ENCODE assay signal across 16 cellular contexts in genomic region chr7:47568056-47568455, GRCh38. TPM values are rescaled to one million over a fixed set of nuclear protein-coding genes. Genes with fewer than 3 reads are reported as not detected.
"Had no signal": no experiment of that assay in that cellular context is flagged by ENCODE, and none has a peak within 500 bp of the region (broad histone marks: within the 10 kb centered on the region; RNA-seq: fewer than 3 reads in every experiment).

No MANE protein-coding gene starts in this region.

- H3K4me3 ChIP-seq: gastroesophageal sphincter, smooth muscle cell, thoracic aorta had no signal

- H3K27ac Mint-ChIP-seq: activated naive CD4-positive, alpha-beta T cell treated with anti-CD3 and anti-CD28 coated beads, Interleukin-2, amount 10 ng/mL, durations not matched to agents 7 days and 5 days; activated T-helper 17 cell treated with anti-CD3 and anti-CD28 coated beads, Interleukin-2, amount 50 U/mL, for 72 hours; naive thymus-derived CD4-positive, alpha-beta T cell; stimulated activated naive CD8-positive, alpha-beta T cell treated with anti-CD3 and anti-CD28 coated beads, Interleukin-15, Interleukin-2, amounts not matched to agents 100 ng/mL and 50 ng/mL, for 24 hours; T-cell had no signal

- H3K36me3 Mint-ChIP-seq: activated naive CD4-positive, alpha-beta T cell treated with anti-CD3 and anti-CD28 coated beads, Interleukin-2, amount 10 ng/mL, durations not matched to agents 7 days and 5 days; naive thymus-derived CD4-positive, alpha-beta T cell; T-cell had no signal

- H3K27me3 Mint-ChIP-seq: activated T-helper 17 cell treated with anti-CD3 and anti-CD28 coated beads, Interleukin-2, amount 50 U/mL, for 72 hours; progenitor cell of endocrine pancreas had no signal

- DNase-seq: activated CD4-positive, alpha-beta T cell treated with anti-CD3 and anti-CD28 coated beads for 48 hours; activated CD8-positive, alpha-beta memory T cell treated with anti-CD3 and anti-CD28 coated beads for 24 hours; activated naive CD4-positive, alpha-beta T cell treated with anti-CD3 and anti-CD28 coated beads, Interleukin-2, amount 10 ng/mL, durations not matched to agents 7 days and 5 days; activated T-cell treated with anti-CD3 and anti-CD28 coated beads for 4 hours; cortex of kidney; naive thymus-derived CD4-positive, alpha-beta T cell; right cardiac atrium; T-cell; T1000; WERI-Rb-1 had no signal

- ATAC-seq: activated T-helper 17 cell treated with anti-CD3 and anti-CD28 coated beads, Interleukin-2, amount 50 U/mL, for 72 hours; right cardiac atrium had no signal

- H3K27me3 ChIP-seq: gastroesophageal sphincter had no signal

- H3K4me1 Mint-ChIP-seq: activated naive CD4-positive, alpha-beta T cell treated with anti-CD3 and anti-CD28 coated beads, Interleukin-2, amount 10 ng/mL, durations not matched to agents 7 days and 5 days; activated T-helper 17 cell treated with anti-CD3 and anti-CD28 coated beads, Interleukin-2, amount 50 U/mL, for 72 hours had no signal

- H3K9me3 Mint-ChIP-seq: activated T-helper 17 cell treated with anti-CD3 and anti-CD28 coated beads, Interleukin-2, amount 50 U/mL, for 72 hours; stimulated activated naive CD8-positive, alpha-beta T cell treated with anti-CD3 and anti-CD28 coated beads, Interleukin-15, Interleukin-2, amounts not matched to agents 100 ng/mL and 50 ng/mL, for 24 hours; T-cell had no signal

- H3K4me3 Mint-ChIP-seq: activated naive CD4-positive, alpha-beta T cell treated with anti-CD3 and anti-CD28 coated beads, Interleukin-2, amount 10 ng/mL, durations not matched to agents 7 days and 5 days; activated T-helper 17 cell treated with anti-CD3 and anti-CD28 coated beads, Interleukin-2, amount 50 U/mL, for 72 hours; naive thymus-derived CD4-positive, alpha-beta T cell; stimulated activated naive CD8-positive, alpha-beta T cell treated with anti-CD3 and anti-CD28 coated beads, Interleukin-15, Interleukin-2, amounts not matched to agents 100 ng/mL and 50 ng/mL, for 24 hours; T-cell had no signal

- H3K9me3 ChIP-seq: gastroesophageal sphincter, thoracic aorta had no signal

- H3K36me3 ChIP-seq: gastroesophageal sphincter, thoracic aorta, WERI-Rb-1 had no signal

- H3K4me2 ChIP-seq: smooth muscle cell had no signal

- H3K27ac ChIP-seq: thoracic aorta, WERI-Rb-1 had no signal

RNA-seq across cellular contexts. Expression of gene TNS3, which starts 13.9 kb away (rescaled TPM):
- polyA plus RNA-seq: naive thymus-derived CD4-positive, alpha-beta T cell had no signal
